In genomic region chr5:138623053-138623452, GRCh38 we compare ENCODE assay signal across 14 cellular contexts.
"Had no signal": no experiment of that assay in that cellular context is flagged by ENCODE, and none has a peak within 500 bp of the region (broad histone marks: within the 10 kb centered on the region; RNA-seq: fewer than 3 reads in every experiment).

No MANE protein-coding gene starts in this region.

- H3K4me3 Mint-ChIP-seq: activated B cell treated with CpG ODN at 0.5 μM for 24 hours; activated CD4-positive, alpha-beta T cell treated with anti-CD3 and anti-CD28 coated beads, Interleukin-2, amount 10 ng/mL, durations not matched to agents 24 days and 14 days; brain; naive B cell; stimulated activated naive B cell treated with anti-CD40 and anti-IgM and Interleukin-4, amounts not matched to agents 10 μg/mL and 1 μg/mL and 100 μg/mL, for 72 hours; T-helper 17 cell had no signal

- H3K4me1 ChIP-seq: esophagus muscularis mucosa, upper lobe of left lung had no signal

- H3K4me3 ChIP-seq: esophagus muscularis mucosa, hepatocyte, upper lobe of left lung had no signal

- H3K9me3 Mint-ChIP-seq: activated B cell treated with CpG ODN at 0.5 μM for 24 hours; activated CD4-positive, alpha-beta T cell treated with anti-CD3 and anti-CD28 coated beads, Interleukin-2, amount 10 ng/mL, durations not matched to agents 24 days and 14 days; brain; naive B cell; stimulated activated naive B cell treated with anti-CD40 and anti-IgM and Interleukin-4, amounts not matched to agents 10 μg/mL and 1 μg/mL and 100 μg/mL, for 72 hours had no signal

- H3K36me3 Mint-ChIP-seq: brain; naive B cell; stimulated activated naive B cell treated with anti-CD40 and anti-IgM and Interleukin-4, amounts not matched to agents 10 μg/mL and 1 μg/mL and 100 μg/mL, for 72 hours had no signal

- H3K27ac ChIP-seq: esophagus muscularis mucosa, hepatocyte, upper lobe of left lung had no signal

- H3K9me3 ChIP-seq: esophagus muscularis mucosa, upper lobe of left lung had no signal

- H3K79me2 ChIP-seq: hepatocyte had no signal

- H3K27me3 ChIP-seq: esophagus muscularis mucosa, hepatocyte, upper lobe of left lung had no signal

- DNase-seq: activated B cell treated with CpG ODN at 0.5 μM for 24 hours; activated CD4-positive, alpha-beta T cell treated with anti-CD3 and anti-CD28 coated beads, Interleukin-2, amount 10 ng/mL, durations not matched to agents 24 days and 14 days; activated naive CD4-positive, alpha-beta T cell treated with anti-CD3 and anti-CD28 coated beads, Interleukin-2, amount 50 U/mL, for 16 hours; kidney glomerular epithelial cell; midbrain; naive B cell; stimulated activated CD4-positive, alpha-beta T cell treated with anti-CD3 and anti-CD28 coated beads, Interleukin-1b, Interleukin-23, amount 100 ng/mL, for 48 hours; stimulated activated naive B cell treated with anti-CD40 and anti-IgM and Interleukin-4, amounts not matched to agents 10 μg/mL and 1 μg/mL and 100 μg/mL, for 72 hours; substantia nigra; T-helper 17 cell had no signal

- H3K4me2 ChIP-seq: hepatocyte had no signal

- H3K36me3 ChIP-seq: esophagus muscularis mucosa, upper lobe of left lung had no signal

- H3K27ac Mint-ChIP-seq: activated B cell treated with CpG ODN at 0.5 μM for 24 hours; activated CD4-positive, alpha-beta T cell treated with anti-CD3 and anti-CD28 coated beads, Interleukin-2, amount 10 ng/mL, durations not matched to agents 24 days and 14 days; naive B cell; stimulated activated naive B cell treated with anti-CD40 and anti-IgM and Interleukin-4, amounts not matched to agents 10 μg/mL and 1 μg/mL and 100 μg/mL, for 72 hours; T-helper 17 cell had no signal

- H3K4me1 Mint-ChIP-seq: activated B cell treated with CpG ODN at 0.5 μM for 24 hours; activated CD4-positive, alpha-beta T cell treated with anti-CD3 and anti-CD28 coated beads, Interleukin-2, amount 10 ng/mL, durations not matched to agents 24 days and 14 days; brain; stimulated activated naive B cell treated with anti-CD40 and anti-IgM and Interleukin-4, amounts not matched to agents 10 μg/mL and 1 μg/mL and 100 μg/mL, for 72 hours had no signal
